In the genomic region with DNA sequence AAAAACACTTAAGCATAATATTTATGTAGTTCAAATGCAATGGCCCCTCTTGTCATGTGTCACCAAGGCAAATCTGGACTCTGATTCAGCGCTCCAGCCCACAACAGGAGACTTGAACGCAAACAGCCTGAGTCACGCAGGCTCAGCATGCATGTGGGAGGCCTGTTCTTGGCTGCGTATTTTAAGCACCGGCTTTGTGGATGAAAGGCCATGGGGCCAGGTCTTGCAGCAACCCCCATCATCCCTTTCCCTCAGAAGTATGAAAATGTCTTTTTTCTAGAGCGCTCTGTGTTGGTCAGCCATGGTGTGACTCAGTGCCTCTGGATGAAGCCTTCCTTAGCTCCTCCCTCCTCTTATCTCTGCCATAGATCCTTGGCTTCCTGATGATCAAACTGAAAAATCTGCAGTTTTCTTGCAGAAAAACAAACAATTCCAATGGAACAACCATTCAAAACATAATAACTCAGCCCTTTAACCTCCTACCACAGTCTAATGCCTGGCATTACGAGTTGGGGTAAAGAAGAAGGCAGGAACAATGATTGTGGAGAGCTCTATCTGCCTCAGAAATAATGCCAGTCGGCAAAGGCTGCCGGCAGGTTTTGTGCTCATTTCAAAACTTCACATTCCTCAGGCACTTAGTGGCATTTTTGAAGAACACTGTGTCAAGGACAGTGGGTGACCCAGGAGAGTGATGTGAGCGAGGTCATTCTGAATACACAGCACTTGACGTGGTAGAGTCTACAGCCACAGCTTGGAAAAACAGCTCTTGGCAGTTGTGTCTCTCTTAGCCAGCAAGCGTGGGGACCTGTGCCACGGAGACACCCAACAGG, we compare ENCODE assay signal across 1 cellular context.
TF ChIP-seq lines count a peak whose summit lies in the region.

No MANE protein-coding gene starts in this region.

TF ChIP-seq in HepG2, 621 proteins besides CTCF, POLR2A, EP300 and RAD21 (continued from another document and continues in another):
- TF ChIP-seq ZC3H4 (CRISPR knock-in tag; IDR thresholded peaks at IDR 0.05; ENCODE audit: borderline replicate concordance) (0 out of 2 replicates have a peak, but pooled peaks have one; percentile 28), SRSF1 (optimal IDR thresholded peaks at IDR 0.05; ENCODE audit: low read depth, low read length) (no peak), RFX5 (IDR thresholded peaks at IDR 0.05; ENCODE audit: low read depth, low read length) (peak; percentile 97), ZIK1 (CRISPR knock-in tag; IDR thresholded peaks at IDR 0.05; ENCODE audit: borderline replicate concordance, low read depth) (no peak), SMAD3 (CRISPR knock-in tag; IDR thresholded peaks at IDR 0.05) (peak; percentile 35; the same call in 1 of the 2 replicates), KDM2A (CRISPR knock-in tag; IDR thresholded peaks at IDR 0.05; ENCODE audit: borderline replicate concordance, low read depth) (peak; percentile 31; the same call in 1 of the 2 replicates), ONECUT2 (CRISPR knock-in tag; IDR thresholded peaks at IDR 0.05) (no peak), JARID2 (CRISPR knock-in tag; IDR thresholded peaks at IDR 0.05; ENCODE audit: insufficient replicate concordance) (peak; percentile 31), HDAC2 (CRISPR knock-in tag; IDR thresholded peaks at IDR 0.05) (peak; percentile 43; the same call in 1 of the 2 replicates), MYC (CRISPR knock-in tag; IDR thresholded peaks at IDR 0.05; ENCODE audit: borderline replicate concordance) (peak; percentile 14; the same call in 1 of the 2 replicates), RAD51 (IDR thresholded peaks at IDR 0.05; ENCODE audit: borderline replicate concordance) (no peak), DPF2 (CRISPR knock-in tag; IDR thresholded peaks at IDR 0.05; ENCODE audit: borderline replicate concordance, low read depth) (peak; percentile 39), ZNF549 (CRISPR knock-in tag; IDR thresholded peaks at IDR 0.05) (no peak), FOXK1 (CRISPR knock-in tag; IDR thresholded peaks at IDR 0.05; ENCODE audit: borderline replicate concordance, low read depth) (peak; percentile 63; the same call in 1 of the 2 replicates), POLR2AphosphoS5 (IDR thresholded peaks at IDR 0.05; ENCODE audit: low read depth, low read length) (no peak), ZNF564 (CRISPR knock-in tag; IDR thresholded peaks at IDR 0.05) (no peak), LCORL (IDR thresholded peaks at IDR 0.05) (no peak), LCORL (CRISPR knock-in tag; IDR thresholded peaks at IDR 0.05) (peak; percentile 31), MEF2D (CRISPR knock-in tag; IDR thresholded peaks at IDR 0.05) (0 out of 2 replicates have a peak, but pooled peaks have one; percentile 29), ZNF292 (CRISPR knock-in tag; IDR thresholded peaks at IDR 0.05; ENCODE audit: borderline replicate concordance, low read depth) (peak; percentile 41; the same call in 1 of the 2 replicates), NCOA2 (CRISPR knock-in tag; IDR thresholded peaks at IDR 0.05) (peak; percentile 59), PHF5A (CRISPR knock-in tag; IDR thresholded peaks at IDR 0.05; ENCODE audit: low read depth, unreplicated experiment) (no peak), ZNF121 (CRISPR knock-in tag; IDR thresholded peaks at IDR 0.05) (no peak), TGIF2 (CRISPR knock-in tag; IDR thresholded peaks at IDR 0.05) (peak; percentile 65; the same call in 1 of the 2 replicates), SALL1 (CRISPR knock-in tag; IDR thresholded peaks at IDR 0.05) (peak; percentile 83), MIER2 (CRISPR knock-in tag; IDR thresholded peaks at IDR 0.05) (no peak), CCDC6 (CRISPR knock-in tag; IDR thresholded peaks at IDR 0.05) (no peak), SMARCE1 (IDR thresholded peaks at IDR 0.05; ENCODE audit: borderline replicate concordance) (no peak), ZNF12 (CRISPR knock-in tag; IDR thresholded peaks at IDR 0.05) (peak; percentile 8; the same call in 1 of the 2 replicates), MEIS2 (CRISPR knock-in tag; IDR thresholded peaks at IDR 0.05) (0 out of 2 replicates have a peak, but pooled peaks have one; percentile 60), HOXA7 (CRISPR knock-in tag; IDR thresholded peaks at IDR 0.05) (no peak), BHLHE40 (IDR thresholded peaks at IDR 0.05; ENCODE audit: low read length) (peak; percentile 61; the same call in 1 of the 2 replicates)
- TF ChIP-seq, protein P1, sequence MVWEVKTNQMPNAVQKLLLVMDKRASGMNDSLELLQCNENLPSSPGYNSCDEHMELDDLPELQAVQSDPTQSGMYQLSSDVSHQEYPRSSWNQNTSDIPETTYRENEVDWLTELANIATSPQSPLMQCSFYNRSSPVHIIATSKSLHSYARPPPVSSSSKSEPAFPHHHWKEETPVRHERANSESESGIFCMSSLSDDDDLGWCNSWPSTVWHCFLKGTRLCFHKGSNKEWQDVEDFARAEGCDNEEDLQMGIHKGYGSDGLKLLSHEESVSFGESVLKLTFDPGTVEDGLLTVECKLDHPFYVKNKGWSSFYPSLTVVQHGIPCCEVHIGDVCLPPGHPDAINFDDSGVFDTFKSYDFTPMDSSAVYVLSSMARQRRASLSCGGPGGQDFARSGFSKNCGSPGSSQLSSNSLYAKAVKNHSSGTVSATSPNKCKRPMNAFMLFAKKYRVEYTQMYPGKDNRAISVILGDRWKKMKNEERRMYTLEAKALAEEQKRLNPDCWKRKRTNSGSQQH (CRISPR knock-in tag; IDR thresholded peaks at IDR 0.05; ENCODE audit: low read depth): peak; percentile 56; the same call in 1 of the 2 replicates
- TF ChIP-seq, protein P2, sequence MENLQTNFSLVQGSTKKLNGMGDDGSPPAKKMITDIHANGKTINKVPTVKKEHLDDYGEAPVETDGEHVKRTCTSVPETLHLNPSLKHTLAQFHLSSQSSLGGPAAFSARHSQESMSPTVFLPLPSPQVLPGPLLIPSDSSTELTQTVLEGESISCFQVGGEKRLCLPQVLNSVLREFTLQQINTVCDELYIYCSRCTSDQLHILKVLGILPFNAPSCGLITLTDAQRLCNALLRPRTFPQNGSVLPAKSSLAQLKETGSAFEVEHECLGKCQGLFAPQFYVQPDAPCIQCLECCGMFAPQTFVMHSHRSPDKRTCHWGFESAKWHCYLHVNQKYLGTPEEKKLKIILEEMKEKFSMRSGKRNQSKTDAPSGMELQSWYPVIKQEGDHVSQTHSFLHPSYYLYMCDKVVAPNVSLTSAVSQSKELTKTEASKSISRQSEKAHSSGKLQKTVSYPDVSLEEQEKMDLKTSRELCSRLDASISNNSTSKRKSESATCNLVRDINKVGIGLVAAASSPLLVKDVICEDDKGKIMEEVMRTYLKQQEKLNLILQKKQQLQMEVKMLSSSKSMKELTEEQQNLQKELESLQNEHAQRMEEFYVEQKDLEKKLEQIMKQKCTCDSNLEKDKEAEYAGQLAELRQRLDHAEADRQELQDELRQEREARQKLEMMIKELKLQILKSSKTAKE (CRISPR knock-in tag; IDR thresholded peaks at IDR 0.05; ENCODE audit: borderline replicate concordance): peak; percentile 53; the same call in 1 of the 2 replicates
- TF ChIP-seq, protein P3, sequence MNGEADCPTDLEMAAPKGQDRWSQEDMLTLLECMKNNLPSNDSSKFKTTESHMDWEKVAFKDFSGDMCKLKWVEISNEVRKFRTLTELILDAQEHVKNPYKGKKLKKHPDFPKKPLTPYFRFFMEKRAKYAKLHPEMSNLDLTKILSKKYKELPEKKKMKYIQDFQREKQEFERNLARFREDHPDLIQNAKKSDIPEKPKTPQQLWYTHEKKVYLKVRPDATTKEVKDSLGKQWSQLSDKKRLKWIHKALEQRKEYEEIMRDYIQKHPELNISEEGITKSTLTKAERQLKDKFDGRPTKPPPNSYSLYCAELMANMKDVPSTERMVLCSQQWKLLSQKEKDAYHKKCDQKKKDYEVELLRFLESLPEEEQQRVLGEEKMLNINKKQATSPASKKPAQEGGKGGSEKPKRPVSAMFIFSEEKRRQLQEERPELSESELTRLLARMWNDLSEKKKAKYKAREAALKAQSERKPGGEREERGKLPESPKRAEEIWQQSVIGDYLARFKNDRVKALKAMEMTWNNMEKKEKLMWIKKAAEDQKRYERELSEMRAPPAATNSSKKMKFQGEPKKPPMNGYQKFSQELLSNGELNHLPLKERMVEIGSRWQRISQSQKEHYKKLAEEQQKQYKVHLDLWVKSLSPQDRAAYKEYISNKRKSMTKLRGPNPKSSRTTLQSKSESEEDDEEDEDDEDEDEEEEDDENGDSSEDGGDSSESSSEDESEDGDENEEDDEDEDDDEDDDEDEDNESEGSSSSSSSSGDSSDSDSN (CRISPR knock-in tag; IDR thresholded peaks at IDR 0.05): 0 out of 2 replicates have a peak, but pooled peaks have one; percentile 23
- TF ChIP-seq, protein P4, sequence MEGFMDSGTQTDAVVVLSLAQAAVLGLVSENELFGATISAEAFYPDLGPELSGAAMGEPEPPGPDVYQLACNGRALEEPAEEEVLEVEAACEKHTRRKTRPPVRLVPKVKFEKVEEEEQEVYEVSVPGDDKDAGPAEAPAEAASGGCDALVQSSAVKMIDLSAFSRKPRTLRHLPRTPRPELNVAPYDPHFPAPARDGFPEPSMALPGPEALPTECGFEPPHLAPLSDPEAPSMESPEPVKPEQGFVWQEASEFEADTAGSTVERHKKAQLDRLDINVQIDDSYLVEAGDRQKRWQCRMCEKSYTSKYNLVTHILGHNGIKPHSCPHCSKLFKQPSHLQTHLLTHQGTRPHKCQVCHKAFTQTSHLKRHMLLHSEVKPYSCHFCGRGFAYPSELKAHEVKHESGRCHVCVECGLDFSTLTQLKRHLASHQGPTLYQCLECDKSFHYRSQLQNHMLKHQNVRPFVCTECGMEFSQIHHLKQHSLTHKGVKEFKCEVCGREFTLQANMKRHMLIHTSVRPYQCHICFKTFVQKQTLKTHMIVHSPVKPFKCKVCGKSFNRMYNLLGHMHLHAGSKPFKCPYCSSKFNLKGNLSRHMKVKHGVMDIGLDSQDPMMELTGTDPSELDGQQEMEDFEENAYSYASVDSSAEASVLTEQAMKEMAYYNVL (CRISPR knock-in tag; IDR thresholded peaks at IDR 0.05; ENCODE audit: borderline replicate concordance): peak; percentile 44; the same call in 1 of the 2 replicates
- TF ChIP-seq, protein P5, sequence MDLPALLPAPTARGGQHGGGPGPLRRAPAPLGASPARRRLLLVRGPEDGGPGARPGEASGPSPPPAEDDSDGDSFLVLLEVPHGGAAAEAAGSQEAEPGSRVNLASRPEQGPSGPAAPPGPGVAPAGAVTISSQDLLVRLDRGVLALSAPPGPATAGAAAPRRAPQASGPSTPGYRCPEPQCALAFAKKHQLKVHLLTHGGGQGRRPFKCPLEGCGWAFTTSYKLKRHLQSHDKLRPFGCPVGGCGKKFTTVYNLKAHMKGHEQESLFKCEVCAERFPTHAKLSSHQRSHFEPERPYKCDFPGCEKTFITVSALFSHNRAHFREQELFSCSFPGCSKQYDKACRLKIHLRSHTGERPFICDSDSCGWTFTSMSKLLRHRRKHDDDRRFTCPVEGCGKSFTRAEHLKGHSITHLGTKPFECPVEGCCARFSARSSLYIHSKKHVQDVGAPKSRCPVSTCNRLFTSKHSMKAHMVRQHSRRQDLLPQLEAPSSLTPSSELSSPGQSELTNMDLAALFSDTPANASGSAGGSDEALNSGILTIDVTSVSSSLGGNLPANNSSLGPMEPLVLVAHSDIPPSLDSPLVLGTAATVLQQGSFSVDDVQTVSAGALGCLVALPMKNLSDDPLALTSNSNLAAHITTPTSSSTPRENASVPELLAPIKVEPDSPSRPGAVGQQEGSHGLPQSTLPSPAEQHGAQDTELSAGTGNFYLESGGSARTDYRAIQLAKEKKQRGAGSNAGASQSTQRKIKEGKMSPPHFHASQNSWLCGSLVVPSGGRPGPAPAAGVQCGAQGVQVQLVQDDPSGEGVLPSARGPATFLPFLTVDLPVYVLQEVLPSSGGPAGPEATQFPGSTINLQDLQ (CRISPR knock-in tag; IDR thresholded peaks at IDR 0.05): 0 out of 2 replicates have a peak, but pooled peaks have one; percentile 31
- TF ChIP-seq, protein P6, sequence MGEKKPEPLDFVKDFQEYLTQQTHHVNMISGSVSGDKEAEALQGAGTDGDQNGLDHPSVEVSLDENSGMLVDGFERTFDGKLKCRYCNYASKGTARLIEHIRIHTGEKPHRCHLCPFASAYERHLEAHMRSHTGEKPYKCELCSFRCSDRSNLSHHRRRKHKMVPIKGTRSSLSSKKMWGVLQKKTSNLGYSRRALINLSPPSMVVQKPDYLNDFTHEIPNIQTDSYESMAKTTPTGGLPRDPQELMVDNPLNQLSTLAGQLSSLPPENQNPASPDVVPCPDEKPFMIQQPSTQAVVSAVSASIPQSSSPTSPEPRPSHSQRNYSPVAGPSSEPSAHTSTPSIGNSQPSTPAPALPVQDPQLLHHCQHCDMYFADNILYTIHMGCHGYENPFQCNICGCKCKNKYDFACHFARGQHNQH (CRISPR knock-in tag; IDR thresholded peaks at IDR 0.05): peak; percentile 11; the same call in 1 of the 2 replicates
- TF ChIP-seq, protein P7, sequence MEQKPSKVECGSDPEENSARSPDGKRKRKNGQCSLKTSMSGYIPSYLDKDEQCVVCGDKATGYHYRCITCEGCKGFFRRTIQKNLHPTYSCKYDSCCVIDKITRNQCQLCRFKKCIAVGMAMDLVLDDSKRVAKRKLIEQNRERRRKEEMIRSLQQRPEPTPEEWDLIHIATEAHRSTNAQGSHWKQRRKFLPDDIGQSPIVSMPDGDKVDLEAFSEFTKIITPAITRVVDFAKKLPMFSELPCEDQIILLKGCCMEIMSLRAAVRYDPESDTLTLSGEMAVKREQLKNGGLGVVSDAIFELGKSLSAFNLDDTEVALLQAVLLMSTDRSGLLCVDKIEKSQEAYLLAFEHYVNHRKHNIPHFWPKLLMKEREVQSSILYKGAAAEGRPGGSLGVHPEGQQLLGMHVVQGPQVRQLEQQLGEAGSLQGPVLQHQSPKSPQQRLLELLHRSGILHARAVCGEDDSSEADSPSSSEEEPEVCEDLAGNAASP (CRISPR knock-in tag; IDR thresholded peaks at IDR 0.05; ENCODE audit: borderline replicate concordance): peak; percentile 68; the same call in 1 of the 2 replicates
- TF ChIP-seq, protein P8, sequence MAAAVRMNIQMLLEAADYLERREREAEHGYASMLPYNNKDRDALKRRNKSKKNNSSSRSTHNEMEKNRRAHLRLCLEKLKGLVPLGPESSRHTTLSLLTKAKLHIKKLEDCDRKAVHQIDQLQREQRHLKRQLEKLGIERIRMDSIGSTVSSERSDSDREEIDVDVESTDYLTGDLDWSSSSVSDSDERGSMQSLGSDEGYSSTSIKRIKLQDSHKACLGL (CRISPR knock-in tag; IDR thresholded peaks at IDR 0.05): peak; percentile 45; the same call in 1 of the 2 replicates
- TF ChIP-seq, protein P9, sequence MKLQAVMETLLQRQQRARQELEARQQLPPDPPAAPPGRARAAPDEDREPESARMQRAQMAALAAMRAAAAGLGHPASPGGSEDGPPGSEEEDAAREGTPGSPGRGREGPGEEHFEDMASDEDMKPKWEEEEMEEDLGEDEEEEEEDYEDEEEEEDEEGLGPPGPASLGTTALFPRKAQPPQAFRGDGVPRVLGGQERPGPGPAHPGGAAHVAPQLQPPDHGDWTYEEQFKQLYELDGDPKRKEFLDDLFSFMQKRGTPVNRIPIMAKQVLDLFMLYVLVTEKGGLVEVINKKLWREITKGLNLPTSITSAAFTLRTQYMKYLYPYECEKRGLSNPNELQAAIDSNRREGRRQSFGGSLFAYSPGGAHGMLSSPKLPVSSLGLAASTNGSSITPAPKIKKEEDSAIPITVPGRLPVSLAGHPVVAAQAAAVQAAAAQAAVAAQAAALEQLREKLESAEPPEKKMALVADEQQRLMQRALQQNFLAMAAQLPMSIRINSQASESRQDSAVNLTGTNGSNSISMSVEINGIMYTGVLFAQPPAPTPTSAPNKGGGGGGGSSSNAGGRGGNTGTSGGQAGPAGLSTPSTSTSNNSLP (IDR thresholded peaks at IDR 0.05; ENCODE audit: low read depth, low read length): peak; percentile 22; the same call in 1 of the 2 replicates
- TF ChIP-seq, protein P10, sequence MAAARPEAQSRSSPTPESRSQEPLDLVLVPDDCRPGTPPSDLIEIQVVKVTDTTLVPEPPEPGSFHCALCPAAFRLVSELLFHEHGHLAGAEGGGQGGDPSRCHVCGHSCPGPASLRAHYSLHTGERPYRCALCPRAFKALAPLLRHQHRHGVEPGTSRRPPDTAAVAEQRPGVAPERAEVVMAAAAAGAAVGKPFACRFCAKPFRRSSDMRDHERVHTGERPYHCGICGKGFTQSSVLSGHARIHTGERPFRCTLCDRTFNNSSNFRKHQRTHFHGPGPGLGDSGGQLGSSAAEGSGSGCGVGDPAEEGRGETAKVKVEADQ (CRISPR knock-in tag; IDR thresholded peaks at IDR 0.05; ENCODE audit: borderline replicate concordance): no peak
